Comparison of ENCODE assay signal across 27 cellular contexts in the genomic region with DNA sequence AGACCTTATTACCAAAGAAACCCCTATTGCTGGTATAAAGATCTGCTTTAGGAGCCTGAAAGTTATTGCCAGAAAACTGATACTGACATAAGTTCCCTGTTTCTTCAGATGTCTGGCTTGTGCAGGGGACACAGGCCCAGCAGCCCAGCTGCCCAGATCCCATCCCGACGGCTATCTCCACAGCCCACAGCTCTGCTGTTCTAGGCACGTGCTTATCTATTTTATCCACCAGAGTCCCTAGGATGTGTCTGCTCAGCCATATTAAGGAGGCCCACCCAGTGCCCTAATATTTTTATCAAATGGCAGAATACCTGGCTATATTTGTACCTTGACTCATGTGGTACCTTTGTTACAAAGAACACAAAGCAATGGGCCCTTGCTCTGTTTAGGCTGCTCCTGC.
"Had no signal": no experiment of that assay in that cellular context is flagged by ENCODE, and none has a peak within 500 bp of the region (broad histone marks: within the 10 kb centered on the region; RNA-seq: fewer than 3 reads in every experiment).

No MANE protein-coding gene starts in this region.

- H3K27ac Mint-ChIP-seq: stimulated activated effector memory CD8-positive, alpha-beta T cell treated with anti-CD3 and anti-CD28 coated beads, Interleukin-12 subunit alpha, Interleukin-12 subunit beta, amount 100 ng/mL, for 72 hours; stimulated activated memory B cell treated with anti-CD40 and anti-IgM and Interleukin-4, amounts not matched to agents 10 μg/mL and 1 μg/mL and 100 μg/mL, for 72 hours; stimulated activated naive B cell treated with anti-CD40 and anti-IgM and Interleukin-4, amounts not matched to agents 10 μg/mL and 1 μg/mL and 100 μg/mL, for 72 hours; stimulated activated naive CD8-positive, alpha-beta T cell treated with anti-CD3 and anti-CD28 coated beads, Interleukin-15, amount 100 ng/mL, for 72 hours; stimulated activated naive CD8-positive, alpha-beta T cell treated with anti-CD3 and anti-CD28 coated beads, Interleukin-15, Interleukin-2, amounts not matched to agents 100 ng/mL and 50 ng/mL, for 24 hours; type B pancreatic cell had no signal

- H3K36me3 ChIP-seq: stomach, suprapubic skin, thoracic aorta, thyroid gland, tibial artery, tibial nerve, transverse colon, upper lobe of left lung, upper lobe of right lung, uterus, vagina had no signal

- H3K4me1 Mint-ChIP-seq: stimulated activated effector memory CD8-positive, alpha-beta T cell treated with anti-CD3 and anti-CD28 coated beads, Interleukin-12 subunit alpha, Interleukin-12 subunit beta, amount 100 ng/mL, for 72 hours; stimulated activated naive CD8-positive, alpha-beta T cell treated with anti-CD3 and anti-CD28 coated beads, Interleukin-15, amount 100 ng/mL, for 72 hours had no signal

- H3K27me3 Mint-ChIP-seq: stimulated activated memory B cell treated with anti-CD40 and anti-IgM and Interleukin-4, amounts not matched to agents 10 μg/mL and 1 μg/mL and 100 μg/mL, for 72 hours; stimulated activated naive CD8-positive, alpha-beta T cell treated with anti-CD3 and anti-CD28 coated beads, Interleukin-15, amount 100 ng/mL, for 72 hours; stimulated activated naive CD8-positive, alpha-beta T cell treated with anti-CD3 and anti-CD28 coated beads, Interleukin-15, Interleukin-2, amounts not matched to agents 100 ng/mL and 50 ng/mL, for 24 hours had no signal

- H3K9me3 Mint-ChIP-seq: stimulated activated effector memory CD8-positive, alpha-beta T cell treated with anti-CD3 and anti-CD28 coated beads, Interleukin-12 subunit alpha, Interleukin-12 subunit beta, amount 100 ng/mL, for 72 hours; stimulated activated memory B cell treated with anti-CD40 and anti-IgM and Interleukin-4, amounts not matched to agents 10 μg/mL and 1 μg/mL and 100 μg/mL, for 72 hours; stimulated activated naive B cell treated with anti-CD40 and anti-IgM and Interleukin-4, amounts not matched to agents 10 μg/mL and 1 μg/mL and 100 μg/mL, for 72 hours; stimulated activated naive CD8-positive, alpha-beta T cell treated with anti-CD3 and anti-CD28 coated beads, Interleukin-15, amount 100 ng/mL, for 72 hours; stimulated activated naive CD8-positive, alpha-beta T cell treated with anti-CD3 and anti-CD28 coated beads, Interleukin-15, Interleukin-2, amounts not matched to agents 100 ng/mL and 50 ng/mL, for 24 hours; type B pancreatic cell had no signal

- ATAC-seq: stimulated activated effector memory CD8-positive, alpha-beta T cell treated with anti-CD3 and anti-CD28 coated beads, Interleukin-12 subunit alpha, Interleukin-12 subunit beta, amount 100 ng/mL, for 72 hours; stimulated activated memory B cell treated with anti-CD40 and anti-IgM and Interleukin-4, amounts not matched to agents 10 μg/mL and 1 μg/mL and 100 μg/mL, for 72 hours; stimulated activated naive B cell treated with anti-CD40 and anti-IgM and Interleukin-4, amounts not matched to agents 10 μg/mL and 1 μg/mL and 100 μg/mL, for 72 hours; stimulated activated naive CD8-positive, alpha-beta T cell treated with anti-CD3 and anti-CD28 coated beads, Interleukin-15, amount 100 ng/mL, for 72 hours; stimulated activated naive CD8-positive, alpha-beta T cell treated with anti-CD3 and anti-CD28 coated beads, Interleukin-15, Interleukin-2, amounts not matched to agents 100 U/mL and 50 U/mL, for 24 hours; upper lobe of right lung had no signal

- H3K4me3 ChIP-seq: stomach, suprapubic skin, testis, thoracic aorta, thyroid gland, tibial artery, tibial nerve, transverse colon, upper lobe of left lung, upper lobe of right lung, uterus, vagina had no signal

- H3K9me3 ChIP-seq: stomach, suprapubic skin, testis, thoracic aorta, thyroid gland, tibial artery, tibial nerve, transverse colon, upper lobe of left lung, upper lobe of right lung, uterus, vagina had no signal

- H3K4me3 Mint-ChIP-seq: stimulated activated effector memory CD8-positive, alpha-beta T cell treated with anti-CD3 and anti-CD28 coated beads, Interleukin-12 subunit alpha, Interleukin-12 subunit beta, amount 100 ng/mL, for 72 hours; stimulated activated memory B cell treated with anti-CD40 and anti-IgM and Interleukin-4, amounts not matched to agents 10 μg/mL and 1 μg/mL and 100 μg/mL, for 72 hours; stimulated activated naive B cell treated with anti-CD40 and anti-IgM and Interleukin-4, amounts not matched to agents 10 μg/mL and 1 μg/mL and 100 μg/mL, for 72 hours; stimulated activated naive CD8-positive, alpha-beta T cell treated with anti-CD3 and anti-CD28 coated beads, Interleukin-15, amount 100 ng/mL, for 72 hours; stimulated activated naive CD8-positive, alpha-beta T cell treated with anti-CD3 and anti-CD28 coated beads, Interleukin-15, Interleukin-2, amounts not matched to agents 100 ng/mL and 50 ng/mL, for 24 hours; type B pancreatic cell had no signal

- H3K36me3 Mint-ChIP-seq: stimulated activated effector memory CD8-positive, alpha-beta T cell treated with anti-CD3 and anti-CD28 coated beads, Interleukin-12 subunit alpha, Interleukin-12 subunit beta, amount 100 ng/mL, for 72 hours; stimulated activated memory B cell treated with anti-CD40 and anti-IgM and Interleukin-4, amounts not matched to agents 10 μg/mL and 1 μg/mL and 100 μg/mL, for 72 hours; stimulated activated naive B cell treated with anti-CD40 and anti-IgM and Interleukin-4, amounts not matched to agents 10 μg/mL and 1 μg/mL and 100 μg/mL, for 72 hours; type B pancreatic cell had no signal

- DNase-seq: stimulated activated CD4-positive, alpha-beta T cell treated with anti-CD3 and anti-CD28 coated beads, Interleukin-2, amount 100 ng/mL, for 48 hours; stimulated activated CD4-positive, alpha-beta T cell treated with anti-CD3 and anti-CD28 coated beads, Interleukin-4, amount 100 ng/mL, for 1 hour; stimulated activated CD4-positive, alpha-beta T cell treated with anti-CD3 and anti-CD28 coated beads, Interleukin-4, amount 100 ng/mL, for 24 hours; stimulated activated CD4-positive, alpha-beta T cell treated with anti-CD3 and anti-CD28 coated beads, Interleukin-4, amount 100 ng/mL, for 4 hours; stimulated activated CD8-positive, alpha-beta memory T cell treated with anti-CD3 and anti-CD28 coated beads, Interleukin-4, amount 100 ng/mL, for 48 hours; stimulated activated naive B cell treated with anti-CD40 and anti-IgM and Interleukin-4, amounts not matched to agents 10 μg/mL and 1 μg/mL and 100 μg/mL, for 72 hours; stimulated activated naive CD4-positive, alpha-beta T cell; stimulated activated naive CD4-positive, alpha-beta T cell treated with Interleukin-2 at 50 U/mL for 16 hours; stimulated activated naive CD8-positive, alpha-beta T cell treated with anti-CD3 and anti-CD28 coated beads, Interleukin-15, amount 100 ng/mL, for 72 hours; stimulated activated naive CD8-positive, alpha-beta T cell treated with anti-CD3 and anti-CD28 coated beads, Interleukin-15, Interleukin-2, amounts not matched to agents 100 U/mL and 50 U/mL, for 24 hours; stomach; testis; thyroid gland; tibial artery; transverse colon; upper lobe of left lung; upper lobe of right lung; uterus had no signal

- H3K27me3 ChIP-seq: stomach, suprapubic skin, testis, thyroid gland, tibial artery, tibial nerve, transverse colon, upper lobe of left lung, upper lobe of right lung, uterus, vagina had no signal

- H3K27ac ChIP-seq: stomach, suprapubic skin, testis, thoracic aorta, thyroid gland, tibial artery, tibial nerve, transverse colon, upper lobe of left lung, upper lobe of right lung, uterus, vagina had no signal

- H3K4me1 ChIP-seq: stomach, suprapubic skin, testis, thyroid gland, tibial artery, tibial nerve, transverse colon, upper lobe of left lung, upper lobe of right lung, uterus, vagina had no signal

- FAIRE-seq: urothelium cell line had no signal
